Comparison of ENCODE assay signal across 1 cellular context in the genomic region with DNA sequence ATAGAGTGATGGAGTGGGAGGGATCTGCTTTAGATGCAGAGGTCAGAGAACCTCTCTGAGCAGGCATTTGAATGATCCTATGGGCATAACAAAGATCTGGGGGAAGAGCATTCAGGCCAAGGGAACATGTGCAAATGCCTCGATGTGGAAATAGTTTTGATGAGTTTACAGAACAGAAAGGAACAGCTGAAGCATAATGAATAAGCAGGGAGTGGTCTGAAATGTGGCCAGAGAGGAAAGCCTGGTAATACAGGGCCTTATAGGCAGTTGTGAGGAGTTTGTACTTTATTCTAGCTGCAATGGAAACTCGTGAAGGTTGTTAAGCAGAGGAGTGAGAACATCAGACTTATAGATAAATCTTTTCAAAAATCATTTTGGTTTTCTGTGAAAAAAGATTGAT.
TF ChIP-seq lines count a peak whose summit lies in the region.

No MANE protein-coding gene starts in this region.

TF ChIP-seq in IMR-90, 13 proteins besides CTCF, POLR2A, EP300 and RAD21:
- TF ChIP-seq NFE2L2 (IDR thresholded peaks at IDR 0.05; ENCODE audit: low read depth, low read length), result peak; percentile 36; the same call in 1 of the 2 replicates
- TF ChIP-seq RFX5 (IDR thresholded peaks at IDR 0.05; ENCODE audit: low read depth, low read length), result no peak
TF ChIP-seq in IMR-90: peak in this region for 1.
